ENCODE assay signal across 17 cellular contexts in genomic region chr9:102700936-102701335, GRCh38.
"Had no signal": no experiment of that assay in that cellular context is flagged by ENCODE, and none has a peak within 500 bp of the region (broad histone marks: within the 10 kb centered on the region; RNA-seq: fewer than 3 reads in every experiment).

No MANE protein-coding gene starts in this region.

- DNase-seq: activated CD4-positive, alpha-beta T cell treated with anti-CD3 and anti-CD28 coated beads for 36 hours; activated CD8-positive, alpha-beta memory T cell treated with anti-CD3 and anti-CD28 coated beads, Interleukin-2, amount 50 U/mL, for 4 hours; activated CD8-positive, alpha-beta T cell treated with anti-CD3 and anti-CD28 coated beads for 36 hours; activated gamma-delta T cell treated with Interleukin-2 at 50 U/mL for 16 hours; activated T-cell treated with anti-CD3 and anti-CD28 coated beads, Interleukin-2, amount 50 U/mL, for 72 hours; aorta; esophagus squamous epithelium; foreskin fibroblast; immature natural killer cell; left cardiac atrium; lower lobe of right lung; midbrain; ovary; stimulated activated CD4-positive, alpha-beta T cell treated with anti-CD3 and anti-CD28 coated beads, Interleukin-4, amount 100 ng/mL, for 1 hour; stimulated activated CD8-positive, alpha-beta memory T cell treated with anti-CD3 and anti-CD28 coated beads, Interleukin-4, amount 100 ng/mL, for 48 hours; stimulated activated naive CD8-positive, alpha-beta T cell treated with anti-CD3 and anti-CD28 coated beads, Interleukin-15, Interleukin-2, amounts not matched to agents 100 U/mL and 50 U/mL, for 24 hours had no signal

- ATAC-seq: activated CD4-positive, alpha-beta T cell treated with anti-CD3 and anti-CD28 coated beads for 36 hours; activated CD8-positive, alpha-beta T cell treated with anti-CD3 and anti-CD28 coated beads for 36 hours; activated T-cell treated with anti-CD3 and anti-CD28 coated beads, Interleukin-2, amount 50 U/mL, for 72 hours; left cardiac atrium; lower lobe of right lung; stimulated activated naive CD8-positive, alpha-beta T cell treated with anti-CD3 and anti-CD28 coated beads, Interleukin-15, Interleukin-2, amounts not matched to agents 100 U/mL and 50 U/mL, for 24 hours had no signal

- H3K36me3 ChIP-seq: esophagus squamous epithelium, lower lobe of right lung, neural progenitor cell, ovary had no signal

- H3K4me3 ChIP-seq: esophagus squamous epithelium, lower lobe of right lung, neural progenitor cell, ovary had no signal

- H3K27me3 ChIP-seq: esophagus squamous epithelium, neural progenitor cell, ovary had no signal
